26 cellular contexts compared by ENCODE assay signal in genomic region chr11:77747381-77747969, GRCh38.
DNase-seq lines count a peak whose midpoint lies in the region; ATAC-seq, FAIRE-seq and TF ChIP-seq lines count a peak whose summit lies in the region.
"Had no signal": no experiment of that assay in that cellular context is flagged by ENCODE, and none has a peak within 500 bp of the region (broad histone marks: within the 10 kb centered on the region; RNA-seq: fewer than 3 reads in every experiment).

No MANE protein-coding gene starts in this region.

- no peak overlapping the region for H4K8ac ChIP-seq in IMR-90 (ENCODE audit: low read depth in 2 of 2, low read length in 2 of 2)

- H3K4me3 ChIP-seq in IMR-90 (ENCODE audit: insufficient read depth, low read depth, low read length) (no peak overlapping the region), kidney (ENCODE audit: low read length in 2 of 2) (no peak overlapping the region)
- H3K4me3 ChIP-seq: SJSA1, skin epidermis had no signal

- no peak overlapping the region for H2BK20ac ChIP-seq in IMR-90 (ENCODE audit: low read depth, low read length)

- peaks cover 31% of the 10 kb centered on the region for H4K20me1 ChIP-seq in IMR-90 (ENCODE audit: insufficient read depth, low read length)

- no peak overlapping the region for H2BK15ac ChIP-seq in IMR-90 (ENCODE audit: low read depth, low read length)

- ATAC-seq in IMR-90 (ENCODE audit: low read depth), result peak; percentile 46
- ATAC-seq: effector memory CD8-positive, alpha-beta T cell; left colon had no signal

- H3K9ac ChIP-seq in IMR-90 (ENCODE audit: low read depth, low read length) (no peak overlapping the region), kidney (ENCODE audit: low read length in 2 of 2) (no peak overlapping the region)

- BruUV-seq in IMR-90 (replicated peaks; lab: Mats Ljungman, UMichigan), result no TSS peak

- POLR2A ChIA-PET in IMR-90 (lab: Charles Lee; ENCODE audit: unreplicated experiment), result no interaction called here

- no peaks in the 10 kb centered on the region for H3K9me3 Mint-ChIP-seq in nephron progenitor cell
- H3K9me3 Mint-ChIP-seq: activated CD4-positive, alpha-beta T cell treated with anti-CD3 and anti-CD28 coated beads, Interleukin-2, amount 10 ng/mL, durations not matched to agents 7 days and 5 days; activated naive CD4-positive, alpha-beta T cell treated with anti-CD3 and anti-CD28 coated beads, Interleukin-2, amount 50 U/mL, for 24 hours; effector memory CD8-positive, alpha-beta T cell had no signal

- peaks cover 28 to 50% of the 10 kb centered on the region in 2 experiments for H3K79me1 ChIP-seq in IMR-90 (ENCODE audit: low read depth in 1 of 2, low read length in 2 of 2)

- no peak for FAIRE-seq in kidney (lab: Jason Lieb, UNC)
- FAIRE-seq in frontal cortex (lab: Jason Lieb, UNC), result no peak
- FAIRE-seq: D721Med had no signal

- dilution Hi-C loops in IMR-90 (cut with HindIII; ENCODE audit: low sequenced_read_pairs, unreplicated experiment), result no loop called here

- H3K27me3 ChIP-seq in IMR-90 (ENCODE audit: control insufficient read depth, insufficient read depth, low read length), result no peaks in the 10 kb centered on the region
- H3K27me3 ChIP-seq: SJSA1 had no signal

- peaks cover 51% of the 10 kb centered on the region for H3K36me3 Mint-ChIP-seq in nephron progenitor cell (ENCODE audit: low read depth)

- H3K4me3 Mint-ChIP-seq in nephron progenitor cell, result no peak overlapping the region
- H3K4me3 Mint-ChIP-seq: activated CD4-positive, alpha-beta T cell treated with anti-CD3 and anti-CD28 coated beads, Interleukin-2, amount 10 ng/mL, durations not matched to agents 7 days and 5 days; activated naive CD4-positive, alpha-beta T cell treated with anti-CD3 and anti-CD28 coated beads, Interleukin-2, amount 50 U/mL, for 24 hours; B cell; effector memory CD8-positive, alpha-beta T cell had no signal

- intact Hi-C loops in IMR-90 (cut with micrococcal nuclease) (loop anchor here (5.0 kb wide), 1 partner anchor 40 kb away; no protein-coding TSS in a partner anchor), kidney (cut with DNase I) (no loop called here)

- no peak overlapping the region for H3K27ac ChIP-seq in IMR-90 (ENCODE audit: insufficient read depth, low read length)
- H3K27ac ChIP-seq in kidney (ENCODE audit: low read depth in 2 of 2, low read length in 2 of 2), result no peak overlapping the region
- H3K27ac ChIP-seq: SJSA1, skin epidermis had no signal

- H2BK5ac ChIP-seq in IMR-90 (ENCODE audit: low read depth, low read length, poor library complexity, severe bottlenecking), result no peak overlapping the region

- no CpG with 5 or more reads among the region's 3 CpGs for WGBS in IMR-90 (ENCODE audit: extremely low coverage in 2 of 2, insufficient read length in 1 of 2), 2 experiments

- peaks cover 2% of the 10 kb centered on the region; the same call in 1 of the 2 replicates for H3K36me3 ChIP-seq in IMR-90 (ENCODE audit: control insufficient read depth, insufficient read depth, low read length)
- H3K36me3 ChIP-seq in kidney (ENCODE audit: control insufficient read depth in 1 of 2, insufficient read depth in 2 of 2, low read length in 2 of 2), result no peaks in the 10 kb centered on the region
- H3K36me3 ChIP-seq: SJSA1 had no signal

- DNase-seq in AG20443 (ENCODE audit: low spot score), result peak; percentile 10
- peak; percentile 36 for DNase-seq in IMR-90
- peak; percentile 51 for DNase-seq in dedifferentiated amniotic fluid mesenchymal stem cell (ENCODE audit: extremely low spot score)
- no peak for DNase-seq in nephron progenitor cell
- no peak for DNase-seq in kidney
- no peak for DNase-seq in activated naive CD4-positive, alpha-beta T cell treated with Interleukin-2 at 50 U/mL for 16 hours
- no peak for DNase-seq in activated CD4-positive, alpha-beta T cell treated with anti-CD3 and anti-CD28 coated beads, Interleukin-2, amount 50 U/mL, for 1 hour
- no peak for DNase-seq in frontal cortex (ENCODE audit: low spot score in 2 of 2)
- DNase-seq: activated CD4-positive, alpha-beta T cell treated with anti-CD3 and anti-CD28 coated beads, Interleukin-2, amount 10 ng/mL, durations not matched to agents 7 days and 5 days; activated T-cell treated with anti-CD3 and anti-CD28 coated beads for 4 hours; central memory CD4-positive, alpha-beta T cell; effector memory CD8-positive, alpha-beta T cell; GDM1; GOT3; KG1; left colon; NCI-H1048; NCI-H69; occipital lobe; stimulated activated CD4-positive, alpha-beta T cell treated with anti-CD3 and anti-CD28 coated beads, Interleukin-4, amount 100 ng/mL, for 1 hour; substantia nigra had no signal

- H3K4me2 ChIP-seq in IMR-90 (ENCODE audit: low read depth, low read length), result peak overlapping the region; percentile 73; the same call in 1 of the 2 replicates

- H3K14ac ChIP-seq in IMR-90 (replicated peaks; ENCODE audit: low read depth, low read length), result no peak overlapping the region

- H3K4me1 Mint-ChIP-seq in nephron progenitor cell, result peaks cover 8% of the 10 kb centered on the region
- H3K4me1 Mint-ChIP-seq: activated CD4-positive, alpha-beta T cell treated with anti-CD3 and anti-CD28 coated beads, Interleukin-2, amount 10 ng/mL, durations not matched to agents 7 days and 5 days had no signal

- H2AFZ ChIP-seq in IMR-90 (replicated peaks; ENCODE audit: low read length, poor library complexity), result no peak overlapping the region

- H3K9me3 ChIP-seq in IMR-90 (ENCODE audit: control insufficient read depth, insufficient read depth, low read length) (no peaks in the 10 kb centered on the region), kidney (ENCODE audit: control insufficient read depth in 1 of 2, low read length in 2 of 2) (no peaks in the 10 kb centered on the region)
- H3K9me3 ChIP-seq: SJSA1 had no signal

- in situ Hi-C loops in IMR-90 (cut with MboI; ENCODE audit: low sequenced_read_pairs), result no loop called here

- H3K27ac Mint-ChIP-seq in nephron progenitor cell, result peak overlapping the region; percentile 64
- H3K27ac Mint-ChIP-seq: activated CD4-positive, alpha-beta T cell treated with anti-CD3 and anti-CD28 coated beads, Interleukin-2, amount 10 ng/mL, durations not matched to agents 7 days and 5 days; activated naive CD4-positive, alpha-beta T cell treated with anti-CD3 and anti-CD28 coated beads, Interleukin-2, amount 50 U/mL, for 24 hours; B cell had no signal

- H3K4me1 ChIP-seq in IMR-90 (ENCODE audit: control insufficient read depth, insufficient read depth, low read length), result peaks cover 8% of the 10 kb centered on the region
- H3K4me1 ChIP-seq in kidney (ENCODE audit: control insufficient read depth in 1 of 2, insufficient read depth in 1 of 2, low read depth in 1 of 2, low read length in 2 of 2), result peaks cover 3 to 6% of the 10 kb centered on the region in 2 donors
- H3K4me1 ChIP-seq: SJSA1 had no signal

- no peak overlapping the region; the same call in 1 of the 2 replicates for H3K18ac ChIP-seq in IMR-90 (ENCODE audit: low read depth, low read length)

- TF ChIP-seq CTCF in IMR-90 (conservative IDR thresholded peaks at IDR 0.05; ENCODE audit: low read depth, low read length) (no peak), nephron progenitor cell (IDR thresholded peaks at IDR 0.05) (no peak), kidney (IDR thresholded peaks at IDR 0.05; ENCODE audit: borderline replicate concordance, extremely low read depth, insufficient read depth) (no peak)

- no peak overlapping the region for H2AK5ac ChIP-seq in IMR-90 (ENCODE audit: low read depth, low read length)

- H3K23ac ChIP-seq in IMR-90 (ENCODE audit: low read depth, low read length), result no peak overlapping the region

- H3K4ac ChIP-seq in IMR-90 (ENCODE audit: low read depth, low read length), result no peak overlapping the region

- no peaks in the 10 kb centered on the region for H3K27me3 Mint-ChIP-seq in nephron progenitor cell (ENCODE audit: low read depth, poor library complexity)
- H3K27me3 Mint-ChIP-seq: activated CD4-positive, alpha-beta T cell treated with anti-CD3 and anti-CD28 coated beads, Interleukin-2, amount 10 ng/mL, durations not matched to agents 7 days and 5 days; activated naive CD4-positive, alpha-beta T cell treated with anti-CD3 and anti-CD28 coated beads, Interleukin-2, amount 50 U/mL, for 24 hours; B cell; effector memory CD8-positive, alpha-beta T cell had no signal

- CTCF ChIA-PET in IMR-90 (lab: Yijun Ruan, JAX), result interaction anchor here (0.6 kb wide), 1 partner anchor 509 kb away, joined by 3 read pairs; no protein-coding TSS in a partner anchor

- TF ChIP-seq POLR2A in IMR-90 (IDR thresholded peaks at IDR 0.05; ENCODE audit: low read depth, low read length), result no peak

- H2AK9ac ChIP-seq in IMR-90 (replicated peaks; ENCODE audit: low read depth, low read length, poor library complexity), result no peak overlapping the region

- H3K56ac ChIP-seq in IMR-90 (ENCODE audit: extremely low read depth, insufficient read depth, low read length), result no peak overlapping the region

- H3K9me1 ChIP-seq in IMR-90 (ENCODE audit: insufficient read depth, low read length), result peaks cover 4% of the 10 kb centered on the region; the same call in 1 of the 2 replicates

- H2BK120ac ChIP-seq in IMR-90 (ENCODE audit: low read depth, low read length), result no peak overlapping the region

- TF ChIP-seq RAD21 in IMR-90 (IDR thresholded peaks at IDR 0.05; ENCODE audit: low read length), result no peak

- H4K91ac ChIP-seq in IMR-90 (ENCODE audit: insufficient read depth, low read depth, low read length), result no peak overlapping the region

- no peak overlapping the region for H4K5ac ChIP-seq in IMR-90 (ENCODE audit: low read depth, low read length)

TF ChIP-seq in IMR-90, 13 proteins besides CTCF, POLR2A, EP300 and RAD21 (continues in another document):
- TF ChIP-seq MAZ (IDR thresholded peaks at IDR 0.05; ENCODE audit: borderline replicate concordance, low read depth, low read length) (no peak), CHD1 (IDR thresholded peaks at IDR 0.05; ENCODE audit: low read depth, low read length) (no peak), RCOR1 (IDR thresholded peaks at IDR 0.05; ENCODE audit: insufficient replicate concordance, low read length) (no peak), RFX5 (IDR thresholded peaks at IDR 0.05; ENCODE audit: low read depth, low read length) (no peak), USF2 (IDR thresholded peaks at IDR 0.05; ENCODE audit: low read depth, low read length) (no peak), NFE2L2 (IDR thresholded peaks at IDR 0.05; ENCODE audit: low read depth, low read length) (no peak), MXI1 (IDR thresholded peaks at IDR 0.05; ENCODE audit: borderline replicate concordance, low read depth, low read length) (no peak), CEBPB (IDR thresholded peaks at IDR 0.05; ENCODE audit: low read depth, low read length) (no peak)

Comparison
In these comparisons a context has a peak if more than half of its experiments do, and no peak if none do; other contexts are left out.
1. DNase-seq: peak in AG20443 (single experiment), IMR-90 (single experiment) and dedifferentiated amniotic fluid mesenchymal stem cell (single experiment); none in nephron progenitor cell (single experiment), kidney (single experiment), activated naive CD4-positive, alpha-beta T cell treated with Interleukin-2 at 50 U/mL for 16 hours (single experiment), activated CD4-positive, alpha-beta T cell treated with anti-CD3 and anti-CD28 coated beads, Interleukin-2, amount 50 U/mL, for 1 hour (single experiment) and frontal cortex (0 of 2).